Comparison of ENCODE assay signal across 23 cellular contexts in genomic region chr4:125070869-125071268, GRCh38.
A peak's percentile ranks its signal among the peaks of the same experiment; 100 is the strongest.
DNase-seq lines count a peak whose midpoint lies in the region; ATAC-seq, FAIRE-seq and TF ChIP-seq lines count a peak whose summit lies in the region.
"Had no signal": no experiment of that assay in that cellular context is flagged by ENCODE, and none has a peak within 500 bp of the region (broad histone marks: within the 10 kb centered on the region; RNA-seq: fewer than 3 reads in every experiment).

No MANE protein-coding gene starts in this region.

- TF ChIP-seq RAD21 in IMR-90 (IDR thresholded peaks at IDR 0.05; ENCODE audit: low read length) = no peak

- H4K20me1 ChIP-seq in GM23338 (replicated peaks; ENCODE audit: insufficient read depth) = no peaks in the 10 kb centered on the region
- H4K20me1 ChIP-seq in IMR-90 (ENCODE audit: insufficient read depth, low read length) = no peaks in the 10 kb centered on the region

- H3K4me1 Mint-ChIP-seq in GM23338 (peaks cover 9% of the 10 kb centered on the region; the same call in 2 of the 3 replicates), CD14-positive monocyte (no peaks in the 10 kb centered on the region)
- H3K4me1 Mint-ChIP-seq: activated naive CD8-positive, alpha-beta T cell treated with anti-CD3 and anti-CD28 coated beads, Interleukin-2, amount 50 U/mL, for 24 hours; activated T-helper 17 cell treated with anti-CD3 and anti-CD28 coated beads, Interleukin-2, amount 50 U/mL, for 72 hours; memory B cell; stimulated activated naive B cell treated with anti-CD40 and anti-IgM and Interleukin-4, amounts not matched to agents 10 μg/mL and 1 μg/mL and 100 μg/mL, for 72 hours; T-cell had no signal

- H4K5ac ChIP-seq in IMR-90 (ENCODE audit: low read depth, low read length) = no peak overlapping the region

- no peak; the same call in 2 of the 3 replicates for ATAC-seq in GM23338
- no peak for ATAC-seq in IMR-90 (ENCODE audit: low read depth)
- ATAC-seq: activated naive CD8-positive, alpha-beta T cell treated with anti-CD3 and anti-CD28 coated beads, Interleukin-2, amount 50 U/mL, for 24 hours; activated T-helper 17 cell treated with anti-CD3 and anti-CD28 coated beads, Interleukin-2, amount 50 U/mL, for 72 hours; heart right ventricle; stimulated activated naive B cell treated with anti-CD40 and anti-IgM and Interleukin-4, amounts not matched to agents 10 μg/mL and 1 μg/mL and 100 μg/mL, for 72 hours; T-cell had no signal

- H3K27me3 Mint-ChIP-seq in GM23338 (ENCODE audit: insufficient read depth, low read depth, poor library complexity) (no peaks in the 10 kb centered on the region), CD14-positive monocyte (ENCODE audit: low read depth in 3 of 3) (no peaks in the 10 kb centered on the region)
- H3K27me3 Mint-ChIP-seq: activated naive CD8-positive, alpha-beta T cell treated with anti-CD3 and anti-CD28 coated beads, Interleukin-2, amount 50 U/mL, for 24 hours; activated T-helper 17 cell treated with anti-CD3 and anti-CD28 coated beads, Interleukin-2, amount 50 U/mL, for 72 hours; memory B cell; stimulated activated naive B cell treated with anti-CD40 and anti-IgM and Interleukin-4, amounts not matched to agents 10 μg/mL and 1 μg/mL and 100 μg/mL, for 72 hours; T-cell had no signal

- no peak overlapping the region for H3K14ac ChIP-seq in IMR-90 (replicated peaks; ENCODE audit: low read depth, low read length)

- no peaks in the 10 kb centered on the region for H3K9me1 ChIP-seq in IMR-90 (ENCODE audit: insufficient read depth, low read length)

- H3K23ac ChIP-seq in IMR-90 (ENCODE audit: low read depth, low read length) = no peak overlapping the region

- TF ChIP-seq CTCF in GM23338 (conservative IDR thresholded peaks at IDR 0.05; ENCODE audit: low read depth in 2 of 2) (peak in 1 of 2 experiments; percentile 33; a peak in 1 of 4 replicates), IMR-90 (conservative IDR thresholded peaks at IDR 0.05; ENCODE audit: low read depth, low read length) (no peak), sigmoid colon (IDR thresholded peaks at IDR 0.05) (no peak), CD14-positive monocyte (IDR thresholded peaks at IDR 0.05) (no peak), BE2C (IDR thresholded peaks at IDR 0.05; ENCODE audit: low read depth, low read length) (no peak)

- no peak overlapping the region for H3K56ac ChIP-seq in IMR-90 (ENCODE audit: extremely low read depth, insufficient read depth, low read length)

- intact Hi-C loops in IMR-90 (cut with micrococcal nuclease) (no loop called here), sigmoid colon (cut with DNase I) (no loop called here), CD14-positive monocyte (cut with micrococcal nuclease) (no loop called here)

- no peaks in the 10 kb centered on the region for H3K79me2 ChIP-seq in GM23338 (replicated peaks; ENCODE audit: insufficient read depth)

- no peak overlapping the region for H2AK5ac ChIP-seq in IMR-90 (ENCODE audit: low read depth, low read length)

- peaks cover 9% of the 10 kb centered on the region; the same call in 1 of the 2 replicates for H3K4me1 ChIP-seq in GM23338 (ENCODE audit: insufficient read depth)
- no peaks in the 10 kb centered on the region for H3K4me1 ChIP-seq in IMR-90 (ENCODE audit: control insufficient read depth, insufficient read depth, low read length)
- peaks cover 0 to 5% (median 0%) of the 10 kb centered on the region in 4 donors for H3K4me1 ChIP-seq in sigmoid colon
- no peaks in the 10 kb centered on the region for H3K4me1 ChIP-seq in BE2C
- H3K4me1 ChIP-seq: tibial nerve had no signal

- H4K8ac ChIP-seq in IMR-90 (ENCODE audit: low read depth in 2 of 2, low read length in 2 of 2) = no peak overlapping the region

- H3K36me3 Mint-ChIP-seq in GM23338 (ENCODE audit: low read depth) (no peaks in the 10 kb centered on the region), CD14-positive monocyte (no peaks in the 10 kb centered on the region)
- H3K36me3 Mint-ChIP-seq: memory B cell; stimulated activated naive B cell treated with anti-CD40 and anti-IgM and Interleukin-4, amounts not matched to agents 10 μg/mL and 1 μg/mL and 100 μg/mL, for 72 hours; T-cell had no signal

- H3F3A ChIP-seq in GM23338 (replicated peaks; ENCODE audit: low read depth) = no peaks in the 10 kb centered on the region

- TF ChIP-seq EP300 in sigmoid colon (IDR thresholded peaks at IDR 0.05) = no peak

- POLR2A ChIA-PET in IMR-90 (lab: Charles Lee; ENCODE audit: unreplicated experiment) = no interaction called here

- DNase-seq in GM23338 (ENCODE audit: low spot score) (peak; percentile 6), IMR-90 (no peak), RPMI8226 (peak; percentile 4), sigmoid colon (no peak), epidermal melanocyte (ENCODE audit: insufficient read length, low spot score) (no peak), CD14-positive monocyte (ENCODE audit: low spot score) (no peak), BE2C (no peak)
- DNase-seq: activated naive CD8-positive, alpha-beta T cell treated with anti-CD3 and anti-CD28 coated beads, Interleukin-2, amount 50 U/mL, for 24 hours; Calu3; GM23248; heart right ventricle; islet precursor cell; Karpas-422; NCI-H146; nephron progenitor cell; stimulated activated CD4-positive, alpha-beta T cell treated with anti-CD3 and anti-CD28 coated beads, Interleukin-15, amount 100 ng/mL, for 24 hours; stimulated activated naive B cell treated with anti-CD40 and anti-IgM and Interleukin-4, amounts not matched to agents 10 μg/mL and 1 μg/mL and 100 μg/mL, for 72 hours; T-cell had no signal

- no TSS peak for BruUV-seq in IMR-90 (replicated peaks; lab: Mats Ljungman, UMichigan)

- no peak for TF ChIP-seq POLR2A in IMR-90 (IDR thresholded peaks at IDR 0.05; ENCODE audit: low read depth, low read length)
- no peak for TF ChIP-seq POLR2A in sigmoid colon (IDR thresholded peaks at IDR 0.05)

- H3K4me2 ChIP-seq in GM23338 (no peak overlapping the region), IMR-90 (ENCODE audit: low read depth, low read length) (no peak overlapping the region)

- H3K4me3 ChIP-seq in GM23338 = no peak overlapping the region
- no peak overlapping the region for H3K4me3 ChIP-seq in IMR-90 (ENCODE audit: insufficient read depth, low read depth, low read length)
- no peak overlapping the region for H3K4me3 ChIP-seq in sigmoid colon
- H3K4me3 ChIP-seq in BE2C (ENCODE audit: low read depth, low read length) = no peak overlapping the region
- H3K4me3 ChIP-seq: cardiac muscle cell, GM23248, heart right ventricle, tibial nerve had no signal

- CTCF ChIA-PET in IMR-90 (lab: Yijun Ruan, JAX) = interaction anchor here (1.0 kb wide), 1 partner anchor 18 kb away, joined by 3 read pairs; no protein-coding TSS in a partner anchor

- H3K9me2 ChIP-seq in GM23338 (ENCODE audit: insufficient read depth) = no peaks in the 10 kb centered on the region

- no peaks in the 10 kb centered on the region for H3K79me1 ChIP-seq in IMR-90 (ENCODE audit: low read depth in 1 of 2, low read length in 2 of 2)

- no peak overlapping the region for H3K18ac ChIP-seq in IMR-90 (ENCODE audit: low read depth, low read length)

- no peak overlapping the region for H2BK5ac ChIP-seq in IMR-90 (ENCODE audit: low read depth, low read length, poor library complexity, severe bottlenecking)

- no peak overlapping the region for H2AFZ ChIP-seq in GM23338
- peak overlapping the region; percentile 72 for H2AFZ ChIP-seq in IMR-90 (replicated peaks; ENCODE audit: low read length, poor library complexity)
- H2AFZ ChIP-seq: GM23248 had no signal

- dilution Hi-C loops in IMR-90 (cut with HindIII; ENCODE audit: low sequenced_read_pairs, unreplicated experiment) = no loop called here

- H2BK20ac ChIP-seq in IMR-90 (ENCODE audit: low read depth, low read length) = 0 out of 2 replicates have a peak overlapping the region, but pooled peaks have one; percentile 10

- no peak overlapping the region for H2BK120ac ChIP-seq in IMR-90 (ENCODE audit: low read depth, low read length)

- H3K9me3 ChIP-seq in IMR-90 (ENCODE audit: control insufficient read depth, insufficient read depth, low read length) (no peaks in the 10 kb centered on the region), sigmoid colon (peaks cover 0 to 1% (median 0%) of the 10 kb centered on the region in 4 donors), BE2C (no peaks in the 10 kb centered on the region)
- H3K9me3 ChIP-seq: tibial nerve had no signal

- FAIRE-seq in islet of Langerhans (lab: Jason Lieb, UNC) = peak; percentile 88

- H3K27me3 ChIP-seq in GM23338 (ENCODE audit: insufficient read depth) = no peaks in the 10 kb centered on the region
- H3K27me3 ChIP-seq in IMR-90 (ENCODE audit: control insufficient read depth, insufficient read depth, low read length) = no peaks in the 10 kb centered on the region
- H3K27me3 ChIP-seq in sigmoid colon = no peaks in the 10 kb centered on the region
- H3K27me3 ChIP-seq in BE2C = no peaks in the 10 kb centered on the region
- H3K27me3 ChIP-seq: cardiac muscle cell, heart right ventricle, tibial nerve had no signal

- no peak overlapping the region for H2AK9ac ChIP-seq in IMR-90 (replicated peaks; ENCODE audit: low read depth, low read length, poor library complexity)

- H3K36me3 ChIP-seq in GM23338 (ENCODE audit: insufficient read depth) (no peaks in the 10 kb centered on the region), IMR-90 (ENCODE audit: control insufficient read depth, insufficient read depth, low read length) (no peaks in the 10 kb centered on the region), sigmoid colon (no peaks in the 10 kb centered on the region), BE2C (no peaks in the 10 kb centered on the region)
- H3K36me3 ChIP-seq: cardiac muscle cell, heart right ventricle, tibial nerve had no signal

- no peak overlapping the region for H3K9ac ChIP-seq in IMR-90 (ENCODE audit: low read depth, low read length)
- H3K9ac ChIP-seq: GM23248 had no signal

- H3K4ac ChIP-seq in IMR-90 (ENCODE audit: low read depth, low read length) = no peak overlapping the region; the same call in 1 of the 2 replicates

- no peak overlapping the region for H3K27ac Mint-ChIP-seq in GM23338
- H3K27ac Mint-ChIP-seq in CD14-positive monocyte = no peak overlapping the region
- H3K27ac Mint-ChIP-seq: activated naive CD8-positive, alpha-beta T cell treated with anti-CD3 and anti-CD28 coated beads, Interleukin-2, amount 50 U/mL, for 24 hours; activated T-helper 17 cell treated with anti-CD3 and anti-CD28 coated beads, Interleukin-2, amount 50 U/mL, for 72 hours; memory B cell; stimulated activated naive B cell treated with anti-CD40 and anti-IgM and Interleukin-4, amounts not matched to agents 10 μg/mL and 1 μg/mL and 100 μg/mL, for 72 hours; T-cell had no signal

- H3K27ac ChIP-seq in GM23338 (ENCODE audit: low read depth) (no peak overlapping the region), IMR-90 (ENCODE audit: insufficient read depth, low read length) (no peak overlapping the region), sigmoid colon (no peak overlapping the region)
- H3K27ac ChIP-seq: GM23248, heart right ventricle, tibial nerve had no signal

- H3K9me3 Mint-ChIP-seq in GM23338 = no peaks in the 10 kb centered on the region
- H3K9me3 Mint-ChIP-seq in CD14-positive monocyte = peaks cover 0 to 7% (median 1%) of the 10 kb centered on the region in 7 donors
- H3K9me3 Mint-ChIP-seq: nephron progenitor cell had no signal

- in situ Hi-C loops in IMR-90 (cut with MboI; ENCODE audit: low sequenced_read_pairs) = no loop called here

- H3K4me3 Mint-ChIP-seq in GM23338 (no peak overlapping the region), CD14-positive monocyte (no peak overlapping the region)
- H3K4me3 Mint-ChIP-seq: activated naive CD8-positive, alpha-beta T cell treated with anti-CD3 and anti-CD28 coated beads, Interleukin-2, amount 50 U/mL, for 24 hours; activated T-helper 17 cell treated with anti-CD3 and anti-CD28 coated beads, Interleukin-2, amount 50 U/mL, for 72 hours; memory B cell; nephron progenitor cell; stimulated activated naive B cell treated with anti-CD40 and anti-IgM and Interleukin-4, amounts not matched to agents 10 μg/mL and 1 μg/mL and 100 μg/mL, for 72 hours; T-cell had no signal

- H4K91ac ChIP-seq in IMR-90 (ENCODE audit: insufficient read depth, low read depth, low read length) = no peak overlapping the region

- H2BK15ac ChIP-seq in IMR-90 (ENCODE audit: low read depth, low read length) = no peak overlapping the region

Comparison
In these comparisons a context has a peak if more than half of its experiments do, and no peak if none do; other contexts are left out.
1. DNase-seq: peak in GM23338 (single experiment) and RPMI8226 (single experiment); none in IMR-90 (single experiment), sigmoid colon (single experiment), epidermal melanocyte (single experiment), CD14-positive monocyte (single experiment) and BE2C (single experiment).